In genomic region chr17:79811888-79812205, GRCh38 we compare ENCODE assay signal across 9 cellular contexts. TPM values are rescaled to one million over a fixed set of nuclear protein-coding genes. Genes with fewer than 3 reads are reported as not detected.
DNase-seq lines count a peak whose midpoint lies in the region; ATAC-seq and TF ChIP-seq lines count a peak whose summit lies in the region.
"Had no signal": no experiment of that assay in that cellular context is flagged by ENCODE, and none has a peak within 500 bp of the region (broad histone marks: within the 10 kb centered on the region; RNA-seq: fewer than 3 reads in every experiment).

No MANE protein-coding gene starts in this region.

- no peak for ATAC-seq in central memory CD8-positive, alpha-beta T cell (replicated peaks; ENCODE audit: extremely low read depth, poor library complexity, severe bottlenecking)
- ATAC-seq in HG03159 (IDR thresholded peaks at IDR 0.05; ENCODE audit: unreplicated experiment) = no peak

- peaks cover 42% of the 10 kb centered on the region for H3K4me1 ChIP-seq in neuron (ENCODE audit: insufficient read depth, low read length)

- no peak for TF ChIP-seq RAD21 in Ishikawa (IDR thresholded peaks at IDR 0.05; ENCODE audit: low read depth)

- peak overlapping the region; percentile 51 for H3K4me3 ChIP-seq in neuron (ENCODE audit: low read length)
- H3K4me3 ChIP-seq: left lung had no signal

- peaks cover 11% of the 10 kb centered on the region for H3K36me3 Mint-ChIP-seq in central memory CD8-positive, alpha-beta T cell (ENCODE audit: insufficient read depth)
- H3K36me3 Mint-ChIP-seq in activated CD4-positive, alpha-beta memory T cell treated with anti-CD3 and anti-CD28 coated beads for 36 hours = no peaks in the 10 kb centered on the region

- peak overlapping the region; percentile 1 for H2AFZ ChIP-seq in neuron (ENCODE audit: low read depth, low read length)

- no peaks in the 10 kb centered on the region for H3K9me3 Mint-ChIP-seq in central memory CD8-positive, alpha-beta T cell
- H3K9me3 Mint-ChIP-seq in activated CD4-positive, alpha-beta memory T cell treated with anti-CD3 and anti-CD28 coated beads for 36 hours = no peaks in the 10 kb centered on the region

- no peak for TF ChIP-seq EP300 in Ishikawa (IDR thresholded peaks at IDR 0.05; ENCODE audit: borderline replicate concordance)

- CTCF ChIA-PET in activated CD4-positive, alpha-beta memory T cell treated with anti-CD3 and anti-CD28 coated beads for 36 hours (lab: Charles Lee) = interaction anchor here (0.7 to 6.1 kb wide), 9 partner anchors 8 to 70 kb away, joined by 3 to 49 read pairs (median 6); partner anchors contain the start of genes CBX4 and CBX8

- intact Hi-C loops in activated CD4-positive, alpha-beta memory T cell treated with anti-CD3 and anti-CD28 coated beads for 36 hours (cut with micrococcal nuclease) = loop anchor here (2.0 to 5.0 kb wide), 4 partner anchors 15 to 1585 kb away; partner anchors contain the start of genes BAHCC1, CBX4 and CBX8

- H3K9me3 ChIP-seq in neuron (ENCODE audit: low read length) = no peaks in the 10 kb centered on the region
- H3K9me3 ChIP-seq: left lung had no signal

- peak overlapping the region; percentile 63 for H3K4me3 Mint-ChIP-seq in central memory CD8-positive, alpha-beta T cell
- H3K4me3 Mint-ChIP-seq in activated CD4-positive, alpha-beta memory T cell treated with anti-CD3 and anti-CD28 coated beads for 36 hours = no peak overlapping the region

- DNase-seq in SHP77 treated with DMSO at 0.1 percent for 48 hours (lab: John Stamatoyannopoulos, UW) (peak; percentile 54), SHP77 (lab: John Stamatoyannopoulos, UW) (no peak), AG20443 (ENCODE audit: low spot score) (no peak)
- DNase-seq in central memory CD8-positive, alpha-beta T cell (ENCODE audit: low spot score in 2 of 2) = no peak
- DNase-seq in activated CD4-positive, alpha-beta memory T cell treated with anti-CD3 and anti-CD28 coated beads for 36 hours = no peak

- peaks cover 39% of the 10 kb centered on the region for H3K27me3 ChIP-seq in neuron (ENCODE audit: insufficient read depth, low read length)

- peaks cover 21% of the 10 kb centered on the region for H3K4me1 Mint-ChIP-seq in central memory CD8-positive, alpha-beta T cell
- peaks cover 28% of the 10 kb centered on the region for H3K4me1 Mint-ChIP-seq in activated CD4-positive, alpha-beta memory T cell treated with anti-CD3 and anti-CD28 coated beads for 36 hours (ENCODE audit: low read depth)

- H3K27me3 Mint-ChIP-seq in central memory CD8-positive, alpha-beta T cell = peaks cover 79% of the 10 kb centered on the region
- H3K27me3 Mint-ChIP-seq in activated CD4-positive, alpha-beta memory T cell treated with anti-CD3 and anti-CD28 coated beads for 36 hours = peaks cover 59% of the 10 kb centered on the region

- H3K27ac Mint-ChIP-seq in central memory CD8-positive, alpha-beta T cell (ENCODE audit: low read depth) = no peak overlapping the region
- no peak overlapping the region for H3K27ac Mint-ChIP-seq in activated CD4-positive, alpha-beta memory T cell treated with anti-CD3 and anti-CD28 coated beads for 36 hours

- no peaks in the 10 kb centered on the region for H3K36me3 ChIP-seq in neuron (ENCODE audit: insufficient read depth, low read length)
- H3K36me3 ChIP-seq: left lung had no signal

- POLR2A ChIA-PET in activated CD4-positive, alpha-beta memory T cell treated with anti-CD3 and anti-CD28 coated beads for 36 hours (lab: Charles Lee) = interaction anchor here (1.2 to 4.0 kb wide), 2 partner anchors 15 to 28 kb away, joined by 4 to 19 read pairs; partner anchors contain the start of genes CBX4 and CBX8

TF ChIP-seq in Ishikawa, 13 proteins besides CTCF, POLR2A, EP300 and RAD21:
- TF ChIP-seq ZBTB7A (IDR thresholded peaks at IDR 0.05; ENCODE audit: low read depth) (0 out of 2 replicates have a peak, but pooled peaks have one; percentile 11), TAF1 (IDR thresholded peaks at IDR 0.05; ENCODE audit: low read depth) (no peak)

RNA-seq across cellular contexts. Expression of gene CBX8, which starts 15.0 kb away (rescaled TPM):
- 1 to 10 TPM; 4.5 to 4.6 TPM for total RNA-seq in activated CD4-positive, alpha-beta memory T cell treated with anti-CD3 and anti-CD28 coated beads for 36 hours

RNA-seq across cellular contexts. Expression of gene CBX4, which starts 27.4 kb away (rescaled TPM):
- total RNA-seq in activated CD4-positive, alpha-beta memory T cell treated with anti-CD3 and anti-CD28 coated beads for 36 hours = 10 to 100 TPM; 14.0 to 14.2 TPM

RNA-seq across cellular contexts. Expression of gene CBX2, which starts 33.9 kb away (rescaled TPM):
- 1 to 10 TPM; 2.5 to 3.1 TPM for total RNA-seq in activated CD4-positive, alpha-beta memory T cell treated with anti-CD3 and anti-CD28 coated beads for 36 hours
